12 cellular contexts compared by ENCODE assay signal in genomic region chr6:16228709-16229665, GRCh38. TPM values are rescaled to one million over a fixed set of nuclear protein-coding genes. Genes with fewer than 3 reads are reported as not detected.
DNase-seq lines count a peak whose midpoint lies in the region; ATAC-seq and TF ChIP-seq lines count a peak whose summit lies in the region.
"Had no signal": no experiment of that assay in that cellular context is flagged by ENCODE, and none has a peak within 500 bp of the region (broad histone marks: within the 10 kb centered on the region; RNA-seq: fewer than 3 reads in every experiment).

No MANE protein-coding gene starts in this region.

- H3K9ac ChIP-seq in colonic mucosa (ENCODE audit: low read depth in 2 of 2, low read length in 2 of 2) = no peak overlapping the region

- peak; percentile 30; the same call in 1 of the 2 replicates for TF ChIP-seq CTCF in LNCaP clone FGC (IDR thresholded peaks at IDR 0.05; ENCODE audit: control insufficient read depth, extremely low read depth, insufficient read depth)
- TF ChIP-seq CTCF in colonic mucosa (IDR thresholded peaks at IDR 0.05) = no peak
- peak in 2 of 4 donors; percentile 21 to 28 for TF ChIP-seq CTCF in right lobe of liver (IDR thresholded peaks at IDR 0.05)
- peak in 2 of 7 experiments; percentile 8 to 45 for TF ChIP-seq CTCF in stomach (IDR thresholded peaks at IDR 0.05)

- no peak overlapping the region for H3K27ac ChIP-seq in colonic mucosa
- no peak overlapping the region for H3K27ac ChIP-seq in right lobe of liver
- peak overlapping the region in 1 of 5 donors; percentile 29 for H3K27ac ChIP-seq in stomach
- H3K27ac ChIP-seq: epithelial cell of prostate, vagina had no signal

- TF ChIP-seq POLR2A in right lobe of liver (IDR thresholded peaks at IDR 0.05) (no peak), stomach (IDR thresholded peaks at IDR 0.05) (no peak)

- WGBS in right lobe of liver (ENCODE audit: insufficient coverage, low coverage, low lambda C conversion rate, missing lambda C conversion rate) = 39% methylated on average over 20 of the region's 20 CpGs
- 27 to 40% (median 35%) methylated on average over 19 to 20 of the region's 20 CpGs for WGBS in stomach, 5 donors

- DNase-seq in LNCaP clone FGC (ENCODE audit: low read depth) (no peak), colonic mucosa (peak; percentile 24), right lobe of liver (no peak), stomach (peak; percentile 40), NCI-H1436 treated with DMSO at 0.1 percent for 48 hours (lab: John Stamatoyannopoulos, UW) (no peak), D341Med (ENCODE audit: low spot score) (no peak), head of caudate nucleus (no peak)
- DNase-seq: activated CD8-positive, alpha-beta memory T cell treated with anti-CD3 and anti-CD28 coated beads, Interleukin-2, amount 50 U/mL, for 4 hours; NCI-H187; T-helper 9 cell had no signal

- intact Hi-C loops in colonic mucosa (cut with DNase I) = loop anchor here (5.0 kb wide), 1 partner anchor 103 kb away; no protein-coding TSS in a partner anchor
- intact Hi-C loops in right lobe of liver (cut with DNase I) = no loop called here
- intact Hi-C loops in stomach (cut with DNase I; ENCODE audit: low total_unique reads) = no loop called here
- intact Hi-C loops in head of caudate nucleus (cut with DNase I) = no loop called here

- H3K9me3 ChIP-seq in colonic mucosa (no peaks in the 10 kb centered on the region), right lobe of liver (no peaks in the 10 kb centered on the region), stomach (no peaks in the 10 kb centered on the region)
- H3K9me3 ChIP-seq: vagina had no signal

- H3K27me3 ChIP-seq in colonic mucosa (no peaks in the 10 kb centered on the region), right lobe of liver (no peaks in the 10 kb centered on the region), stomach (peaks cover 0 to 9% (median 0%) of the 10 kb centered on the region in 3 donors)
- H3K27me3 ChIP-seq: vagina had no signal

- H3K4me1 ChIP-seq in colonic mucosa (no peaks in the 10 kb centered on the region), right lobe of liver (no peaks in the 10 kb centered on the region), stomach (peaks cover 0 to 20% (median 10%) of the 10 kb centered on the region in 4 donors)

- H3K36me3 ChIP-seq in colonic mucosa (no peaks in the 10 kb centered on the region), right lobe of liver (no peaks in the 10 kb centered on the region), stomach (no peaks in the 10 kb centered on the region)
- H3K36me3 ChIP-seq: vagina had no signal

- TF ChIP-seq EP300 in stomach (IDR thresholded peaks at IDR 0.05) = no peak

- H3K4me3 ChIP-seq in LNCaP clone FGC (ENCODE audit: low read depth, low read length) (no peak overlapping the region), colonic mucosa (peak overlapping the region; percentile 10), right lobe of liver (no peak overlapping the region), stomach (peak overlapping the region in 3 of 4 donors; percentile 14 to 32 (median 30))

- peak; percentile 23 to 75 (median 49) for ATAC-seq in right lobe of liver

RNA-seq across cellular contexts. Expression of gene GMPR, which starts 9.4 kb away (rescaled TPM):
- 1 to 10 TPM; 3.4 to 4.7 TPM for total RNA-seq in colonic mucosa
- 1 to 10 TPM; 3.7 to 6.5 (median 4.9) TPM for total RNA-seq in right lobe of liver
- 10 to 100 TPM in 3 of 5 donors, 1 to 10 TPM in 2; 9.8 to 32.7 (median 11.9) TPM for total RNA-seq in stomach
- polyA plus RNA-seq in stomach = 10 to 100 TPM; 24.5 to 46.3 (median 30.1) TPM

Comparison
In these comparisons a context has a peak if more than half of its experiments do, and no peak if none do; other contexts are left out.
1. DNase-seq: peak in colonic mucosa (single experiment) and stomach (single experiment); none in LNCaP clone FGC (single experiment), right lobe of liver (0 of 3), NCI-H1436 treated with DMSO at 0.1 percent for 48 hours (single experiment), D341Med (single experiment) and head of caudate nucleus (0 of 42).
2. H3K4me3 ChIP-seq: peak in colonic mucosa (single experiment) and stomach (3 of 4); none in LNCaP clone FGC (single experiment) and right lobe of liver (0 of 3).